Comparison of ENCODE assay signal across 19 cellular contexts in genomic region chr9:105647595-105648349, GRCh38. TPM values are rescaled to one million over a fixed set of nuclear protein-coding genes. Genes with fewer than 3 reads are reported as not detected.
DNase-seq lines count a peak whose midpoint lies in the region; ATAC-seq, FAIRE-seq and TF ChIP-seq lines count a peak whose summit lies in the region.
"Had no signal": no experiment of that assay in that cellular context is flagged by ENCODE, and none has a peak within 500 bp of the region (broad histone marks: within the 10 kb centered on the region; RNA-seq: fewer than 3 reads in every experiment).

No MANE protein-coding gene starts in this region.

- CTCF ChIA-PET in H1 (lab: Charles Lee; ENCODE audit: partially characterized antibody), result interaction anchor here (0.6 to 3.1 kb wide), 10 partner anchors 7 to 509 kb away, joined by 3 to 33 read pairs (median 3); no protein-coding TSS in a partner anchor
- CTCF ChIA-PET in activated CD8-positive, alpha-beta T cell treated with anti-CD3 and anti-CD28 coated beads, Interleukin-2, amount 10 ng/mL, durations not matched to agents 7 days and 5 days (lab: Charles Lee), result interaction anchor here (0.6 to 1.5 kb wide), 4 partner anchors 9 to 17 kb away, joined by 3 to 5 read pairs (median 4); no protein-coding TSS in a partner anchor

- H3K4me3 Mint-ChIP-seq in activated CD8-positive, alpha-beta T cell treated with anti-CD3 and anti-CD28 coated beads, Interleukin-2, amount 10 ng/mL, durations not matched to agents 7 days and 5 days, result no peak overlapping the region
- H3K4me3 Mint-ChIP-seq: IgD-negative memory B cell; immature natural killer cell; stimulated activated naive CD8-positive, alpha-beta T cell treated with anti-CD3 and anti-CD28 coated beads, Interleukin-15, Interleukin-2, amounts not matched to agents 100 ng/mL and 50 ng/mL, for 24 hours had no signal

- H4K20me1 ChIP-seq in H1 (replicated peaks in 1 of 2; ENCODE audit: control insufficient read depth in 1 of 2, insufficient read depth in 2 of 2, low read length in 2 of 2), result no peaks in the 10 kb centered on the region

- no peak overlapping the region for H3K9ac ChIP-seq in H1 (replicated peaks in 1 of 4; ENCODE audit: extremely low read depth in 1 of 4, low read depth in 3 of 4, low read length in 3 of 4)

- H4K5ac ChIP-seq in H1 (ENCODE audit: insufficient read length, low read depth, low read length), result no peak overlapping the region

- peak; percentile 42 for FAIRE-seq in H1 (lab: Jason Lieb, UNC)
- FAIRE-seq: small intestine had no signal

- H2BK120ac ChIP-seq in H1 (replicated peaks; ENCODE audit: low read depth, low read length), result no peak overlapping the region

- H3K23ac ChIP-seq in H1 (ENCODE audit: insufficient read length), result no peak overlapping the region

- no peak for TF ChIP-seq POLR2A in H1 (IDR thresholded peaks at IDR 0.05; ENCODE audit: control extremely low read depth in 1 of 2, low read depth in 2 of 2, low read length in 2 of 2)

- no peak for ATAC-seq in activated CD8-positive, alpha-beta T cell treated with anti-CD3 and anti-CD28 coated beads, Interleukin-2, amount 10 ng/mL, durations not matched to agents 7 days and 5 days
- ATAC-seq in HG03378 (IDR thresholded peaks at IDR 0.05; ENCODE audit: unreplicated experiment), result no peak

- no peaks in the 10 kb centered on the region for H3K27me3 Mint-ChIP-seq in activated CD8-positive, alpha-beta T cell treated with anti-CD3 and anti-CD28 coated beads, Interleukin-2, amount 10 ng/mL, durations not matched to agents 7 days and 5 days (ENCODE audit: low read depth)
- H3K27me3 Mint-ChIP-seq: IgD-negative memory B cell; stimulated activated naive CD8-positive, alpha-beta T cell treated with anti-CD3 and anti-CD28 coated beads, Interleukin-15, Interleukin-2, amounts not matched to agents 100 ng/mL and 50 ng/mL, for 24 hours had no signal

- H3K4me3 ChIP-seq in H1 (ENCODE audit: extremely low read depth in 1 of 4, insufficient read depth in 2 of 4, low read depth in 3 of 4, low read length in 4 of 4), result no peak overlapping the region
- no peak overlapping the region for H3K4me3 ChIP-seq in mesodermal cell (ENCODE audit: extremely low read depth, insufficient read depth, low read length, poor library complexity, severe bottlenecking)

- no peak overlapping the region for H2AFZ ChIP-seq in H1 (ENCODE audit: low read length)

- H2BK5ac ChIP-seq in H1 (ENCODE audit: low read depth, low read length), result 0 out of 2 replicates have a peak overlapping the region, but pooled peaks have one; percentile 12

- peak overlapping the region; percentile 62; the same call in 1 of the 2 replicates for H2BK20ac ChIP-seq in H1 (ENCODE audit: low read length)

- no peak overlapping the region for H4K8ac ChIP-seq in H1 (ENCODE audit: extremely low read depth, insufficient read depth, low read length)

- no peaks in the 10 kb centered on the region for H3K4me1 Mint-ChIP-seq in activated CD8-positive, alpha-beta T cell treated with anti-CD3 and anti-CD28 coated beads, Interleukin-2, amount 10 ng/mL, durations not matched to agents 7 days and 5 days (ENCODE audit: low read depth)
- H3K4me1 Mint-ChIP-seq: IgD-negative memory B cell, immature natural killer cell had no signal

- no peaks in the 10 kb centered on the region for H3K27me3 ChIP-seq in H1 (replicated peaks in 1 of 4; ENCODE audit: control insufficient read depth in 3 of 4, extremely low read depth in 1 of 4, insufficient read depth in 3 of 4, low read length in 3 of 4)

- no peaks in the 10 kb centered on the region for H3K79me2 ChIP-seq in H1 (ENCODE audit: control insufficient read depth in 1 of 2, insufficient read depth in 2 of 2, low read length in 2 of 2)

- no peak for TF ChIP-seq CTCF in H1 (IDR thresholded peaks at IDR 0.05; ENCODE audit: control extremely low read depth in 1 of 3, insufficient read depth in 1 of 3, low read depth in 1 of 3, low read length in 3 of 3)

- WGBS in H1 (ENCODE audit: extremely low coverage in 1 of 2, insufficient coverage in 1 of 2, insufficient read length in 1 of 2, insufficient replicate concordance in 2 of 2, low coverage in 1 of 2, low lambda C conversion rate in 2 of 2, missing lambda C conversion rate in 1 of 2), 2 experiments, result 62% methylated on average over 11 of the region's 12 CpGs; no CpG with 5 or more reads in 1 of the 2 experiments
- WGBS in mesodermal cell (ENCODE audit: insufficient coverage in 2 of 2), 2 experiments, result 69 to 92% methylated on average over 2 to 9 of the region's 12 CpGs

- no peaks in the 10 kb centered on the region for H3K9me3 Mint-ChIP-seq in activated CD8-positive, alpha-beta T cell treated with anti-CD3 and anti-CD28 coated beads, Interleukin-2, amount 10 ng/mL, durations not matched to agents 7 days and 5 days (ENCODE audit: insufficient read depth)
- H3K9me3 Mint-ChIP-seq: IgD-negative memory B cell; immature natural killer cell; stimulated activated naive CD8-positive, alpha-beta T cell treated with anti-CD3 and anti-CD28 coated beads, Interleukin-15, Interleukin-2, amounts not matched to agents 100 ng/mL and 50 ng/mL, for 24 hours had no signal

- peak overlapping the region; percentile 35; the same call in 1 of the 2 replicates for H3K27ac ChIP-seq in H1 (ENCODE audit: low read depth, low read length)
- peak overlapping the region; percentile 48 for H3K27ac ChIP-seq in mesodermal cell (ENCODE audit: low read depth, low read length, severe bottlenecking)

- no peak overlapping the region for H3K14ac ChIP-seq in H1 (ENCODE audit: insufficient read length)

- no peak overlapping the region for H3K56ac ChIP-seq in H1 (replicated peaks; ENCODE audit: insufficient read length, low read depth, low read length)

- peaks cover 2 to 9% (median 3%) of the 10 kb centered on the region in 4 experiments; a peak in 5 of 7 replicates for H3K4me1 ChIP-seq in H1 (replicated peaks in 1 of 4; ENCODE audit: control insufficient read depth in 3 of 4, insufficient read depth in 4 of 4, low read length in 3 of 4)
- H3K4me1 ChIP-seq in mesodermal cell (ENCODE audit: control insufficient read depth, insufficient read depth, low read length, poor library complexity, severe bottlenecking), result peaks cover 14% of the 10 kb centered on the region

- no peak overlapping the region for H2BK12ac ChIP-seq in H1 (ENCODE audit: low read depth, low read length)

- no peaks in the 10 kb centered on the region; the same call in 1 of the 2 replicates for H3K23me2 ChIP-seq in H1 (ENCODE audit: low read depth, low read length)

- H3K36me3 ChIP-seq in H1 (ENCODE audit: control insufficient read depth in 2 of 4, insufficient read depth in 4 of 4, low read length in 3 of 4), result no peaks in the 10 kb centered on the region
- no peaks in the 10 kb centered on the region for H3K36me3 ChIP-seq in mesodermal cell (ENCODE audit: control insufficient read depth, insufficient read depth, low read length)

- no peak for TF ChIP-seq RAD21 in H1 (IDR thresholded peaks at IDR 0.05 in 1 of 2, conservative IDR thresholded peaks at IDR 0.05 in 1 of 2; ENCODE audit: low read depth in 2 of 2, low read length in 2 of 2)

- H3K9me3 ChIP-seq in H1 (ENCODE audit: insufficient read depth in 2 of 2, low read depth in 1 of 2, low read length in 1 of 2) (no peaks in the 10 kb centered on the region), mesodermal cell (ENCODE audit: control insufficient read depth, low read length) (no peaks in the 10 kb centered on the region)

- H3K18ac ChIP-seq in H1 (ENCODE audit: extremely low read depth, low read length), result no peak overlapping the region; the same call in 1 of the 2 replicates

- no peak overlapping the region for H2BK15ac ChIP-seq in H1 (ENCODE audit: low read length)

- H3K79me1 ChIP-seq in H1 (ENCODE audit: low read depth, low read length), result no peaks in the 10 kb centered on the region

- POLR2A ChIA-PET in H1 (lab: Charles Lee; ENCODE audit: partially characterized antibody), result no interaction called here
- POLR2A ChIA-PET in activated CD8-positive, alpha-beta T cell treated with anti-CD3 and anti-CD28 coated beads, Interleukin-2, amount 10 ng/mL, durations not matched to agents 7 days and 5 days (lab: Charles Lee), result no interaction called here

- H4K91ac ChIP-seq in H1 (replicated peaks; ENCODE audit: insufficient read length, low read length), result no peak overlapping the region

- no peak overlapping the region for H3K4ac ChIP-seq in H1 (replicated peaks; ENCODE audit: insufficient read length, low read depth, low read length)

- TF ChIP-seq EP300 in H1 (IDR thresholded peaks at IDR 0.05; ENCODE audit: borderline replicate concordance in 1 of 2, low read depth in 2 of 2, low read length in 2 of 2), result 0 out of 3 replicates have a peak, but pooled peaks of 1 of the 2 experiments have one; percentile 9

- no peak overlapping the region for H3K4me2 ChIP-seq in H1 (ENCODE audit: insufficient read depth in 1 of 2, low read depth in 2 of 2, low read length in 2 of 2)

- DNase-seq in HT1080 (ENCODE audit: low read depth), result peak; percentile 15
- peak; percentile 30 to 71 for DNase-seq in NCI-H524 (lab: John Stamatoyannopoulos, UW)
- peak in 1 of 2 experiments; percentile 33 for DNase-seq in H1 (ENCODE audit: low read depth in 1 of 2, low spot score in 2 of 2)
- DNase-seq in HuH-7 (ENCODE audit: low spot score), result no peak
- no peak for DNase-seq in activated CD8-positive, alpha-beta T cell treated with anti-CD3 and anti-CD28 coated beads, Interleukin-2, amount 10 ng/mL, durations not matched to agents 7 days and 5 days
- DNase-seq in cerebellar cortex (ENCODE audit: low spot score), result no peak
- DNase-seq: activated CD4-positive, alpha-beta T cell treated with anti-CD3 and anti-CD28 coated beads, Interleukin-2, amount 50 U/mL, for 48 hours; immature natural killer cell; NCI-H1694 treated with DMSO at 0.1 percent for 48 hours; occipital lobe; SHP77 treated with DMSO at 0.1 percent for 48 hours; small intestine; T-helper 9 cell had no signal

- no peak overlapping the region for H3K27ac Mint-ChIP-seq in activated CD8-positive, alpha-beta T cell treated with anti-CD3 and anti-CD28 coated beads, Interleukin-2, amount 10 ng/mL, durations not matched to agents 7 days and 5 days
- H3K27ac Mint-ChIP-seq: activated T-helper 2 cell treated with anti-CD3 and anti-CD28 coated beads, Interferon-gamma antibody, Interleukin-2, Interleukin-4, amounts not matched to agents 10 μg/mL and 5 μg/mL and 100 μg/mL, durations not matched to agents 14 hours and 24 hours and 36 hours; IgD-negative memory B cell; immature natural killer cell; stimulated activated naive CD8-positive, alpha-beta T cell treated with anti-CD3 and anti-CD28 coated beads, Interleukin-15, Interleukin-2, amounts not matched to agents 100 ng/mL and 50 ng/mL, for 24 hours had no signal

- H2AK5ac ChIP-seq in H1 (ENCODE audit: low read depth, low read length), result no peak overlapping the region

- peaks cover 2% of the 10 kb centered on the region for H3K36me3 Mint-ChIP-seq in activated CD8-positive, alpha-beta T cell treated with anti-CD3 and anti-CD28 coated beads, Interleukin-2, amount 10 ng/mL, durations not matched to agents 7 days and 5 days (ENCODE audit: low read depth)
- H3K36me3 Mint-ChIP-seq: IgD-negative memory B cell had no signal

RNA-seq across cellular contexts. Expression of gene TAL2, which starts 14.5 kb away (rescaled TPM):
- 0.57 TPM in 1 of 2 replicates, not detected in the other for total RNA-seq in HT1080 (2014; rRNA removed; shearing (Covaris generic))
- polyA plus RNA-seq in HT1080 (2015; cell fraction: cytosol; rRNA removed), result not detected in 2 replicates
- 1.0 TPM in 1 of 2 replicates, not detected in the other for polyA plus RNA-seq in HT1080 (2015; cell fraction: nucleus; rRNA removed)
- total RNA-seq in H1 (2021; fragmentation: NEBNext Ultra II Directional; extraction: Animal tissue kit (Norgen Biotek cat#: 25700)), result 0.65 TPM in 1 of 2 replicates, not detected in the other
- polyA plus RNA-seq in H1 (2011; rRNA removed), result 0.47 and 0.82 TPM in 2 replicates
- 0.25 TPM for polyA plus RNA-seq in H1 (2011; cell fraction: cytosol; rRNA removed)
- polyA plus RNA-seq in H1 (2011; cell fraction: nucleus; rRNA removed), result 0.48 TPM
- polyA plus RNA-seq in H1 (2012, experiment 1 of 2), result 0.35 to 0.98 TPM (median 0.74 TPM) in 3 of 4 replicates, not detected in the other
- polyA plus RNA-seq in H1 (2012, experiment 2 of 2), result not detected
- 0.41 TPM for polyA plus RNA-seq in H1 (2013, experiment 1 of 2)
- polyA plus RNA-seq in H1 (2013, experiment 2 of 2), result 0.61 TPM
- polyA minus RNA-seq in H1 (2011; rRNA and poly(A)+ RNA removed), result 0.44 and 1.3 TPM in 2 replicates
- polyA minus RNA-seq in H1 (2011; cell fraction: cytosol; rRNA and poly(A)+ RNA removed), result not detected
- polyA minus RNA-seq in H1 (2011; cell fraction: nucleus; rRNA and poly(A)+ RNA removed), result not detected
- 2.2 TPM for polyA plus RNA-seq in mesodermal cell (2013, experiment 1 of 2)
- 1.3 TPM for polyA plus RNA-seq in mesodermal cell (2013, experiment 2 of 2)
- total RNA-seq in activated CD8-positive, alpha-beta T cell treated with anti-CD3 and anti-CD28 coated beads, Interleukin-2, amount 10 ng/mL, durations not matched to agents 7 days and 5 days, result under 1 TPM in 1 of 2 experiments, not detected in 1; 0.39 TPM
- total RNA-seq: activated T-helper 2 cell treated with anti-CD3 and anti-CD28 coated beads, Interferon-gamma antibody, Interleukin-2, Interleukin-4, amounts not matched to agents 10 μg/mL and 5 μg/mL and 100 μg/mL, durations not matched to agents 14 hours and 24 hours and 36 hours had no signal
- polyA plus RNA-seq: immature natural killer cell, urinary bladder had no signal

RNA-seq across cellular contexts. Expression of gene TMEM38B, which starts 46.6 kb away (rescaled TPM):
- 13.9 and 18.3 TPM in 2 replicates for total RNA-seq in HT1080 (2014; rRNA removed; shearing (Covaris generic))
- polyA plus RNA-seq in HT1080 (2015; cell fraction: cytosol; rRNA removed), result 12.7 and 16.2 TPM in 2 replicates
- polyA plus RNA-seq in HT1080 (2015; cell fraction: nucleus; rRNA removed), result 5.2 and 6.8 TPM in 2 replicates
- 12.4 and 17.5 TPM in 2 replicates for total RNA-seq in H1 (2021; fragmentation: NEBNext Ultra II Directional; extraction: Animal tissue kit (Norgen Biotek cat#: 25700))
- 5.6 and 10.6 TPM in 2 replicates for polyA plus RNA-seq in H1 (2011; rRNA removed)
- 11.6 TPM for polyA plus RNA-seq in H1 (2011; cell fraction: cytosol; rRNA removed)
- 3.0 TPM for polyA plus RNA-seq in H1 (2011; cell fraction: nucleus; rRNA removed)
- polyA plus RNA-seq in H1 (2012, experiment 1 of 2), result 7.6 to 16.4 TPM (median 11.3 TPM) in 4 replicates
- 1.3 TPM for polyA plus RNA-seq in H1 (2012, experiment 2 of 2)
- polyA plus RNA-seq in H1 (2013, experiment 1 of 2), result 9.5 TPM
- polyA plus RNA-seq in H1 (2013, experiment 2 of 2), result 12.4 TPM
- 9.0 and 13.4 TPM in 2 replicates for polyA minus RNA-seq in H1 (2011; rRNA and poly(A)+ RNA removed)
- 13.2 TPM for polyA minus RNA-seq in H1 (2011; cell fraction: cytosol; rRNA and poly(A)+ RNA removed)
- polyA minus RNA-seq in H1 (2011; cell fraction: nucleus; rRNA and poly(A)+ RNA removed), result 14.7 TPM
- 13.6 TPM for polyA plus RNA-seq in mesodermal cell (2013, experiment 1 of 2)
- 16.2 TPM for polyA plus RNA-seq in mesodermal cell (2013, experiment 2 of 2)
- 1 to 10 TPM; 6.4 to 7.5 TPM for total RNA-seq in activated CD8-positive, alpha-beta T cell treated with anti-CD3 and anti-CD28 coated beads, Interleukin-2, amount 10 ng/mL, durations not matched to agents 7 days and 5 days

Comparison
In these comparisons a context has a peak if more than half of its experiments do, and no peak if none do; other contexts are left out.
1. DNase-seq: peak in HT1080 (single experiment) and NCI-H524 (2 of 2); none in HuH-7 (single experiment), activated CD8-positive, alpha-beta T cell treated with anti-CD3 and anti-CD28 coated beads, Interleukin-2, amount 10 ng/mL, durations not matched to agents 7 days and 5 days (single experiment) and cerebellar cortex (single experiment).